Comparison of ENCODE assay signal across 10 cellular contexts in genomic region chr1:32465541-32466002, GRCh38. TPM values are rescaled to one million over a fixed set of nuclear protein-coding genes. Genes with fewer than 3 reads are reported as not detected.
DNase-seq lines count a peak whose midpoint lies in the region; ATAC-seq, FAIRE-seq and TF ChIP-seq lines count a peak whose summit lies in the region.
"Had no signal": no experiment of that assay in that cellular context is flagged by ENCODE, and none has a peak within 500 bp of the region (broad histone marks: within the 10 kb centered on the region; RNA-seq: fewer than 3 reads in every experiment).

No MANE protein-coding gene starts in this region.

- 0 out of 3 replicates have a peak, but pooled peaks cover 6% of the 10 kb centered on the region for H3K4me1 ChIP-seq in A549
- no peaks in the 10 kb centered on the region for H3K4me1 ChIP-seq in mesodermal cell (ENCODE audit: control insufficient read depth, insufficient read depth, low read length, poor library complexity, severe bottlenecking)
- H3K4me1 ChIP-seq: SJCRH30 had no signal

- CTCF ChIA-PET in A549 (lab: Yijun Ruan, JAX): interaction anchor here (0.6 to 2.6 kb wide), 2 partner anchors 17 to 64 kb away, joined by 4 to 9 read pairs; no protein-coding TSS in a partner anchor

- in situ Hi-C loops in brain microvascular endothelial cell (cut with HindIII; ENCODE audit: low pct_ligation_motif_present, low sequenced_read_pairs): no loop called here

- peaks cover 6% of the 10 kb centered on the region; the same call in 1 of the 2 replicates for H3K27me3 ChIP-seq in H7 (ENCODE audit: control insufficient read depth, insufficient read depth, low read length)
- peaks cover 21% of the 10 kb centered on the region for H3K27me3 ChIP-seq in brain microvascular endothelial cell (replicated peaks)
- H3K27me3 ChIP-seq: SJCRH30 had no signal

- POLR2A ChIA-PET in A549 (lab: Yijun Ruan, JAX): no interaction called here

- DNase-seq in A549 (ENCODE audit: low read depth in 1 of 2, low spot score in 1 of 2): no peak
- DNase-seq in H7: no peak
- DNase-seq in brain microvascular endothelial cell: no peak
- DNase-seq in UCSD-AML1 (lab: John Stamatoyannopoulos, UW; ENCODE audit: unreplicated experiment): no peak
- no peak for DNase-seq in activated CD4-positive, CD25-positive, alpha-beta regulatory T cell treated with anti-CD3 and anti-CD28 coated beads, Interleukin-2, amount 50 U/mL, for 72 hours
- no peak for DNase-seq in globus pallidus (ENCODE audit: low spot score)
- DNase-seq: SJCRH30 had no signal

- H3K27ac ChIP-seq in A549 (no peak overlapping the region), brain microvascular endothelial cell (no peak overlapping the region), mesodermal cell (ENCODE audit: low read depth, low read length, severe bottlenecking) (no peak overlapping the region)
- H3K27ac ChIP-seq: SJCRH30 had no signal

- peak overlapping the region; percentile 100 for H3K4me2 ChIP-seq in A549

- no peak for TF ChIP-seq EP300 in A549 (IDR thresholded peaks at IDR 0.05)

- FAIRE-seq in A549 (lab: Jason Lieb, UNC): no peak

- no peak for ATAC-seq in A549
- ATAC-seq in HG03342 (IDR thresholded peaks at IDR 0.05; ENCODE audit: unreplicated experiment): no peak

- 35% methylated on average over 14 of the region's 15 CpGs for WGBS in A549 (ENCODE audit: missing lambda C conversion rate)
- WGBS in mesodermal cell (ENCODE audit: insufficient coverage in 2 of 2), 2 experiments: 54 to 58% methylated on average over 7 to 11 of the region's 15 CpGs

- H3K36me3 ChIP-seq in H7 (replicated peaks; ENCODE audit: control insufficient read depth, insufficient read depth, low read length) (no peaks in the 10 kb centered on the region), brain microvascular endothelial cell (replicated peaks) (no peaks in the 10 kb centered on the region), mesodermal cell (ENCODE audit: control insufficient read depth, insufficient read depth, low read length) (no peaks in the 10 kb centered on the region)
- H3K36me3 ChIP-seq: SJCRH30 had no signal

- no peak for TF ChIP-seq RAD21 in A549 (conservative IDR thresholded peaks at IDR 0.05 in 1 of 2, IDR thresholded peaks at IDR 0.05 in 1 of 2)

- TF ChIP-seq CTCF in A549 (IDR thresholded peaks at IDR 0.05) (no peak), brain microvascular endothelial cell (IDR thresholded peaks at IDR 0.05; ENCODE audit: low read depth, low read length, missing control alignments) (no peak)

- H3K4me3 ChIP-seq in A549: peak overlapping the region; percentile 50
- H3K4me3 ChIP-seq in H7 (ENCODE audit: insufficient read depth, low read depth, low read length): peak overlapping the region; percentile 92
- peak overlapping the region; percentile 56 for H3K4me3 ChIP-seq in brain microvascular endothelial cell (ENCODE audit: low read depth, low read length)
- peak overlapping the region; percentile 72 for H3K4me3 ChIP-seq in mesodermal cell (ENCODE audit: extremely low read depth, insufficient read depth, low read length, poor library complexity, severe bottlenecking)
- H3K4me3 ChIP-seq: SJCRH30 had no signal

- H3K9me3 ChIP-seq in A549: no peaks in the 10 kb centered on the region
- no peaks in the 10 kb centered on the region for H3K9me3 ChIP-seq in mesodermal cell (ENCODE audit: control insufficient read depth, low read length)
- H3K9me3 ChIP-seq: SJCRH30 had no signal

- TF ChIP-seq POLR2A in A549 (IDR thresholded peaks at IDR 0.05; ENCODE audit: low read length): no peak

TF ChIP-seq in A549, 52 proteins besides CTCF, POLR2A, EP300 and RAD21:
- TF ChIP-seq, protein P1, sequence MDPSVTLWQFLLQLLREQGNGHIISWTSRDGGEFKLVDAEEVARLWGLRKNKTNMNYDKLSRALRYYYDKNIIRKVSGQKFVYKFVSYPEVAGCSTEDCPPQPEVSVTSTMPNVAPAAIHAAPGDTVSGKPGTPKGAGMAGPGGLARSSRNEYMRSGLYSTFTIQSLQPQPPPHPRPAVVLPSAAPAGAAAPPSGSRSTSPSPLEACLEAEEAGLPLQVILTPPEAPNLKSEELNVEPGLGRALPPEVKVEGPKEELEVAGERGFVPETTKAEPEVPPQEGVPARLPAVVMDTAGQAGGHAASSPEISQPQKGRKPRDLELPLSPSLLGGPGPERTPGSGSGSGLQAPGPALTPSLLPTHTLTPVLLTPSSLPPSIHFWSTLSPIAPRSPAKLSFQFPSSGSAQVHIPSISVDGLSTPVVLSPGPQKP (IDR thresholded peaks at IDR 0.05; ENCODE audit: low read depth, low read length): no peak
- TF ChIP-seq HOXB5 (CRISPR knock-in tag; IDR thresholded peaks at IDR 0.05) (no peak), USF2 (IDR thresholded peaks at IDR 0.05) (no peak), ZNF302 (CRISPR knock-in tag; IDR thresholded peaks at IDR 0.05) (no peak), RNF2 (IDR thresholded peaks at IDR 0.05; ENCODE audit: borderline replicate concordance, low read depth) (no peak), FOSB (CRISPR knock-in tag; IDR thresholded peaks at IDR 0.05) (no peak), POLR2AphosphoS2 (conservative IDR thresholded peaks at IDR 0.05; ENCODE audit: low read length) (no peak), PHF8 (IDR thresholded peaks at IDR 0.05; ENCODE audit: borderline replicate concordance, low read depth) (no peak), RCOR1 (IDR thresholded peaks at IDR 0.05; ENCODE audit: low read depth, low read length) (no peak), TP53 (CRISPR knock-in tag; IDR thresholded peaks at IDR 0.05) (no peak), RFX5 (IDR thresholded peaks at IDR 0.05) (no peak), NR3C1 (IDR thresholded peaks at IDR 0.05) (no peak), CHD2 (IDR thresholded peaks at IDR 0.05; ENCODE audit: low read length, partially characterized antibody) (no peak), ESRRA (IDR thresholded peaks at IDR 0.05; ENCODE audit: borderline replicate concordance, low read length) (no peak)
- TF ChIP-seq, protein P2, sequence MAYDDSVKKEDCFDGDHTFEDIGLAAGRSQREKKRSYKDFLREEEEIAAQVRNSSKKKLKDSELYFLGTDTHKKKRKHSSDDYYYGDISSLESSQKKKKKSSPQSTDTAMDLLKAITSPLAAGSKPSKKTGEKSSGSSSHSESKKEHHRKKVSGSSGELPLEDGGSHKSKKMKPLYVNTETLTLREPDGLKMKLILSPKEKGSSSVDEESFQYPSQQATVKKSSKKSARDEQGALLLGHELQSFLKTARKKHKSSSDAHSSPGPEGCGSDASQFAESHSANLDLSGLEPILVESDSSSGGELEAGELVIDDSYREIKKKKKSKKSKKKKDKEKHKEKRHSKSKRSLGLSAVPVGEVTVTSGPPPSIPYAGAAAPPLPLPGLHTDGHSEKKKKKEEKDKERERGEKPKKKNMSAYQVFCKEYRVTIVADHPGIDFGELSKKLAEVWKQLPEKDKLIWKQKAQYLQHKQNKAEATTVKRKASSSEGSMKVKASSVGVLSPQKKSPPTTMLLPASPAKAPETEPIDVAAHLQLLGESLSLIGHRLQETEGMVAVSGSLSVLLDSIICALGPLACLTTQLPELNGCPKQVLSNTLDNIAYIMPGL (CRISPR knock-in tag; IDR thresholded peaks at IDR 0.05; ENCODE audit: borderline replicate concordance): no peak
TF ChIP-seq in A549: peak in this region for 0.

RNA-seq across cellular contexts. Expression of gene ZBTB8B, which starts 0.7 kb away (rescaled TPM):
- polyA plus RNA-seq in A549 (2011; rRNA removed): 0.01 TPM in 2 replicates
- under 0.01 TPM in 1 of 2 replicates, not detected in the other for polyA plus RNA-seq in A549 (2012; cell fraction: cytosol; rRNA removed)
- polyA plus RNA-seq in A549 (2012; cell fraction: nucleus; rRNA removed): under 0.01 and 0.01 TPM in 2 replicates
- polyA plus RNA-seq in A549 (2017; fragmentation: RNase III; extraction: RNeasy Plus Mini Kit Qiagen cat#74134 plus additional on column Dnase treatment): 0.01 to 0.03 TPM (median 0.03 TPM) in 3 replicates
- polyA minus RNA-seq in A549 (2011; rRNA and poly(A)+ RNA removed): not detected in 2 replicates
- total RNA-seq in H7 (2014; rRNA removed; shearing (Covaris generic)): 1.4 and 2.4 TPM in 2 replicates
- polyA plus RNA-seq in mesodermal cell (2013, experiment 1 of 2): 0.81 TPM
- polyA plus RNA-seq in mesodermal cell (2013, experiment 2 of 2): 0.66 TPM
- total RNA-seq: HT1080, SJCRH30 had no signal
